Comparison of ENCODE assay signal across 1 cellular context in the genomic region with DNA sequence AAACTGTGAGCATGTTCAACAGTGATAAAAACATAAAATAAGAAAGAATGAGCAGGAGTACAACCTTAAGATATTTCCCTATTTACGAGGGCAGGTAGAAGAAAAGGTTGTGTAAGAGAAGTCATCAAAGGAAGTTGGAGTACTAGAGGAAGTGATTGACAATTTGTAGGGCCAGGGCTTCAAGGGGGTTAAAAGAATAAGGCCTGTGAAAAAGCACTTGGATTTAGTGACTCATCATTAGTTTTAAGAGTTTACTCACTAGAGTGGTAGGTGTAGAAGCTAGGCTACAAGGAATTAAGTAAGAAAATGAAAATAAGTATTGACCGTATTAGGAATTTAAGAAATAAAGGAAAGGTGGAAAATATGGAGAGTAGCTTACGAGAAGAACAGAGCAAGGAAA.
TF ChIP-seq lines count a peak whose summit lies in the region.

No MANE protein-coding gene starts in this region.

TF ChIP-seq in endothelial cell of umbilical vein, 7 proteins besides CTCF, POLR2A, EP300 and RAD21:
- TF ChIP-seq GATA2 (IDR thresholded peaks at IDR 0.05; ENCODE audit: insufficient read depth, insufficient read length, low read depth, low read length) = no peak
- peak; percentile 48 for TF ChIP-seq FOS (IDR thresholded peaks at IDR 0.05; ENCODE audit: borderline replicate concordance, insufficient read depth, low read length)
